Comparison of ENCODE assay signal across 19 cellular contexts in genomic region chr9:87682618-87683017, GRCh38. TPM values are rescaled to one million over a fixed set of nuclear protein-coding genes. Genes with fewer than 3 reads are reported as not detected.
A peak's percentile ranks its signal among the peaks of the same experiment; 100 is the strongest.
DNase-seq lines count a peak whose midpoint lies in the region; ATAC-seq, FAIRE-seq and TF ChIP-seq lines count a peak whose summit lies in the region.
"Had no signal": no experiment of that assay in that cellular context is flagged by ENCODE, and none has a peak within 500 bp of the region (broad histone marks: within the 10 kb centered on the region; RNA-seq: fewer than 3 reads in every experiment).

No MANE protein-coding gene starts in this region.

- intact Hi-C loops in pancreas (cut with DNase I), result no loop called here

- H3K27me3 Mint-ChIP-seq in brain, result no peaks in the 10 kb centered on the region
- no peaks in the 10 kb centered on the region for H3K27me3 Mint-ChIP-seq in activated T-cell treated with anti-CD3 and anti-CD28 coated beads, Interleukin-2, amount 50 U/mL, for 72 hours (ENCODE audit: low read depth)

- H3K4me3 Mint-ChIP-seq in brain, result no peak overlapping the region
- no peak overlapping the region for H3K4me3 Mint-ChIP-seq in activated T-cell treated with anti-CD3 and anti-CD28 coated beads, Interleukin-2, amount 50 U/mL, for 72 hours
- H3K4me3 Mint-ChIP-seq in stimulated activated effector memory CD8-positive, alpha-beta T cell treated with anti-CD3 and anti-CD28 coated beads, Interleukin-12 subunit alpha, Interleukin-12 subunit beta, amount 100 ng/mL, for 72 hours, result no peak overlapping the region
- H3K4me3 Mint-ChIP-seq: CD4-positive, CD25-positive, alpha-beta regulatory T cell; HFFc6 had no signal

- H3K27ac ChIP-seq in pancreas, result peak overlapping the region in 2 of 4 donors; percentile 10 to 24
- H3K27ac ChIP-seq: BLaER1, HL-60 had no signal

- FAIRE-seq in pancreas (lab: Jason Lieb, UNC), result no peak
- FAIRE-seq: GM12892, GM19239 had no signal

- H3K36me3 Mint-ChIP-seq in brain, result peaks cover 64% of the 10 kb centered on the region
- peaks cover 0 to 2% of the 10 kb centered on the region in 2 donors for H3K36me3 Mint-ChIP-seq in activated T-cell treated with anti-CD3 and anti-CD28 coated beads, Interleukin-2, amount 50 U/mL, for 72 hours (ENCODE audit: insufficient read depth in 2 of 2)
- H3K36me3 Mint-ChIP-seq in stimulated activated effector memory CD8-positive, alpha-beta T cell treated with anti-CD3 and anti-CD28 coated beads, Interleukin-12 subunit alpha, Interleukin-12 subunit beta, amount 100 ng/mL, for 72 hours, result no peaks in the 10 kb centered on the region
- H3K36me3 Mint-ChIP-seq: CD4-positive, CD25-positive, alpha-beta regulatory T cell had no signal

- no peak overlapping the region for H3K4me3 ChIP-seq in pancreas
- H3K4me3 ChIP-seq: BLaER1 had no signal

- H3K4me1 Mint-ChIP-seq in brain, result peaks cover 24% of the 10 kb centered on the region
- H3K4me1 Mint-ChIP-seq in activated T-cell treated with anti-CD3 and anti-CD28 coated beads, Interleukin-2, amount 50 U/mL, for 72 hours (ENCODE audit: low read depth), result peaks cover 23% of the 10 kb centered on the region
- H3K4me1 Mint-ChIP-seq in stimulated activated effector memory CD8-positive, alpha-beta T cell treated with anti-CD3 and anti-CD28 coated beads, Interleukin-12 subunit alpha, Interleukin-12 subunit beta, amount 100 ng/mL, for 72 hours, result peaks cover 5% of the 10 kb centered on the region

- H3K4me1 ChIP-seq in pancreas, result peaks cover 6 to 12% (median 8%) of the 10 kb centered on the region in 3 donors

- DNase-seq in NCI-H82 (lab: John Stamatoyannopoulos, UW) (peak; percentile 61), NCI-H82 treated with DMSO at 0.1 percent for 48 hours (lab: John Stamatoyannopoulos, UW; ENCODE audit: unreplicated experiment) (no peak), NCI-H2171 (lab: John Stamatoyannopoulos, UW) (peak; percentile 61), pancreas (peak in 4 of 6 donors; percentile 57 to 78 (median 73))
- DNase-seq in activated T-cell treated with anti-CD3 and anti-CD28 coated beads, Interleukin-2, amount 50 U/mL, for 72 hours, result no peak
- no peak for DNase-seq in activated naive CD4-positive, alpha-beta T cell treated with anti-CD3 and anti-CD28 coated beads, Interleukin-2, amount 50 U/mL, for 16 hours
- DNase-seq in stimulated activated effector memory CD8-positive, alpha-beta T cell treated with anti-CD3 and anti-CD28 coated beads, Interleukin-12 subunit alpha, Interleukin-12 subunit beta, amount 100 ng/mL, for 72 hours (ENCODE audit: low spot score in 2 of 2), result no peak
- DNase-seq: 8988T; AML-193; CD4-positive, CD25-positive, alpha-beta regulatory T cell; DND-41; GDM1; HCEC 1CT; HFFc6 had no signal

- TF ChIP-seq CTCF in brain (conservative IDR thresholded peaks at IDR 0.05) (no peak), pancreas (IDR thresholded peaks at IDR 0.05) (no peak)

- no peaks in the 10 kb centered on the region for H3K27me3 ChIP-seq in pancreas
- H3K27me3 ChIP-seq: BLaER1 had no signal

- H3K9me3 ChIP-seq in pancreas, result no peaks in the 10 kb centered on the region
- H3K9me3 ChIP-seq: BLaER1 had no signal

- peaks cover 0 to 30% (median 0%) of the 10 kb centered on the region in 3 donors for H3K36me3 ChIP-seq in pancreas
- H3K36me3 ChIP-seq: BLaER1 had no signal

- H3K27ac Mint-ChIP-seq in brain, result peak overlapping the region in 3 of 5 experiments; percentile 29 to 31 (median 30)
- no peak overlapping the region for H3K27ac Mint-ChIP-seq in activated T-cell treated with anti-CD3 and anti-CD28 coated beads, Interleukin-2, amount 50 U/mL, for 72 hours
- H3K27ac Mint-ChIP-seq in stimulated activated effector memory CD8-positive, alpha-beta T cell treated with anti-CD3 and anti-CD28 coated beads, Interleukin-12 subunit alpha, Interleukin-12 subunit beta, amount 100 ng/mL, for 72 hours, result no peak overlapping the region
- H3K27ac Mint-ChIP-seq: CD4-positive, CD25-positive, alpha-beta regulatory T cell; HFFc6 had no signal

- peak; percentile 63 to 67 (median 66) for ATAC-seq in pancreas
- no peak for ATAC-seq in activated T-cell treated with anti-CD3 and anti-CD28 coated beads, Interleukin-2, amount 50 U/mL, for 72 hours (replicated peaks in 1 of 2)
- no peak for ATAC-seq in stimulated activated effector memory CD8-positive, alpha-beta T cell treated with anti-CD3 and anti-CD28 coated beads, Interleukin-12 subunit alpha, Interleukin-12 subunit beta, amount 100 ng/mL, for 72 hours

- 26 to 33% methylated on average over 4 of the region's 4 CpGs for WGBS in pancreas, 2 donors

- no peaks in the 10 kb centered on the region for H3K9me3 Mint-ChIP-seq in brain
- H3K9me3 Mint-ChIP-seq in activated T-cell treated with anti-CD3 and anti-CD28 coated beads, Interleukin-2, amount 50 U/mL, for 72 hours, result no peaks in the 10 kb centered on the region
- no peaks in the 10 kb centered on the region for H3K9me3 Mint-ChIP-seq in stimulated activated effector memory CD8-positive, alpha-beta T cell treated with anti-CD3 and anti-CD28 coated beads, Interleukin-12 subunit alpha, Interleukin-12 subunit beta, amount 100 ng/mL, for 72 hours
- H3K9me3 Mint-ChIP-seq: HFFc6 had no signal

RNA-seq across cellular contexts. Expression of gene CTSL, which starts 43.3 kb away (rescaled TPM):
- polyA plus RNA-seq in brain (ENCODE audit: insufficient read depth, low read depth, low replicate concordance), result 32.4 TPM
- total RNA-seq in pancreas, result 10 to 100 TPM; 37.6 to 67.7 (median 42.6) TPM
- polyA plus RNA-seq in pancreas, result 10 to 100 TPM; 33.8 to 64.1 TPM
- 1 to 10 TPM; 2.4 to 5.6 TPM for total RNA-seq in activated T-cell treated with anti-CD3 and anti-CD28 coated beads, Interleukin-2, amount 50 U/mL, for 72 hours

Comparison
In these comparisons a context has a peak if more than half of its experiments do, and no peak if none do; other contexts are left out.
1. DNase-seq: peak in NCI-H82 (single experiment), NCI-H2171 (single experiment) and pancreas (4 of 6); none in NCI-H82 treated with DMSO at 0.1 percent for 48 hours (single experiment), activated T-cell treated with anti-CD3 and anti-CD28 coated beads, Interleukin-2, amount 50 U/mL, for 72 hours (0 of 2), activated naive CD4-positive, alpha-beta T cell treated with anti-CD3 and anti-CD28 coated beads, Interleukin-2, amount 50 U/mL, for 16 hours (single experiment) and stimulated activated effector memory CD8-positive, alpha-beta T cell treated with anti-CD3 and anti-CD28 coated beads, Interleukin-12 subunit alpha, Interleukin-12 subunit beta, amount 100 ng/mL, for 72 hours (0 of 2).
2. H3K27ac Mint-ChIP-seq: peak in brain (3 of 5); none in activated T-cell treated with anti-CD3 and anti-CD28 coated beads, Interleukin-2, amount 50 U/mL, for 72 hours (single experiment) and stimulated activated effector memory CD8-positive, alpha-beta T cell treated with anti-CD3 and anti-CD28 coated beads, Interleukin-12 subunit alpha, Interleukin-12 subunit beta, amount 100 ng/mL, for 72 hours (single experiment).
3. ATAC-seq: peak in pancreas (4 of 4); none in activated T-cell treated with anti-CD3 and anti-CD28 coated beads, Interleukin-2, amount 50 U/mL, for 72 hours (0 of 2) and stimulated activated effector memory CD8-positive, alpha-beta T cell treated with anti-CD3 and anti-CD28 coated beads, Interleukin-12 subunit alpha, Interleukin-12 subunit beta, amount 100 ng/mL, for 72 hours (single experiment).
4. RNA of gene CTSL, which starts 43.3 kb away (total RNA-seq): 37.6 to 67.7 TPM in pancreas; 2.4 to 5.6 TPM in activated T-cell treated with anti-CD3 and anti-CD28 coated beads, Interleukin-2, amount 50 U/mL, for 72 hours; every median in the first group is over 4 times any median in the second.